Comparison of ENCODE assay signal across 8 cellular contexts in the genomic region with DNA sequence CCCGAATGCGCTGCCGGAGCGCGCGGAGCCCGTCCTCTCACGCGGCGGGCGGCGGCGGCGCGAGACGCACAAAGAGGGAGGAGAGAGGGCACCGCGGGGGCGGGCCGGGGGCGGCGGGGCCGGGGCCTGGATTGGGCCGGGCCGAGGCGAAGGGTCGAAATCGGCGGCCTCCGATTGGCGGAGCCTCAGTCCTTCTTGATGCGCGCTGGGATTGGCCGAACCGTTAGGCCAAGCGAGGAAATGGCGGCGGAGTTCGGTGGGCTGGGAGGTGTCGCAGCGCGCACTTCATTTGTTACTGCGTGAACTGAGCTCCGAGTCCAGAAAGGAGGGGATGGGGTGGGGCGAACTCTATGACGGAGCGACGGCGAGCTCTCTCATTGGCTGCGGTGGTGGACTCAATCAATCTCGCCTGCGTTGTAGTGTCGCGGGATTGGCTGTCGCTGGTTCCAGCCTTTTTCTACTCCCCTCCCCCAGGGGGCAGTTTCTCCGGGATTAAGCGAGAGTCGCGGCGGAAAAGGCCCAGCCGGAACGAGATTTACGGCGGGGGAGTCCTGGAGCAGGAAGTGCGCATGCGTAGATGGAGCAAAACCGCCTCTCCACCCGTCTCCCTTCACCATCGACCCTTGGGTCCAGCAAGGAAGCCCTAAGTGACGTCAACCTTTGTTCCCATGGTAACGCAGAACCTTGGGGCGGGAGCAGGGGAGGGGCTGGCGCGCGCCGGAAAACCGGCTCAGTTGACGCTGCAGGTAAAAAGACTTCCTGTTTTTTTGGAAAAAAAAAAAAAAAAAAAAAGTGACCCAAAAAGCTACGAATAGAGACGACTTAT. TPM values are rescaled to one million over a fixed set of nuclear protein-coding genes. Genes with fewer than 3 reads are reported as not detected.
DNase-seq lines count a peak whose midpoint lies in the region; ATAC-seq and TF ChIP-seq lines count a peak whose summit lies in the region.

A gene with protein sequence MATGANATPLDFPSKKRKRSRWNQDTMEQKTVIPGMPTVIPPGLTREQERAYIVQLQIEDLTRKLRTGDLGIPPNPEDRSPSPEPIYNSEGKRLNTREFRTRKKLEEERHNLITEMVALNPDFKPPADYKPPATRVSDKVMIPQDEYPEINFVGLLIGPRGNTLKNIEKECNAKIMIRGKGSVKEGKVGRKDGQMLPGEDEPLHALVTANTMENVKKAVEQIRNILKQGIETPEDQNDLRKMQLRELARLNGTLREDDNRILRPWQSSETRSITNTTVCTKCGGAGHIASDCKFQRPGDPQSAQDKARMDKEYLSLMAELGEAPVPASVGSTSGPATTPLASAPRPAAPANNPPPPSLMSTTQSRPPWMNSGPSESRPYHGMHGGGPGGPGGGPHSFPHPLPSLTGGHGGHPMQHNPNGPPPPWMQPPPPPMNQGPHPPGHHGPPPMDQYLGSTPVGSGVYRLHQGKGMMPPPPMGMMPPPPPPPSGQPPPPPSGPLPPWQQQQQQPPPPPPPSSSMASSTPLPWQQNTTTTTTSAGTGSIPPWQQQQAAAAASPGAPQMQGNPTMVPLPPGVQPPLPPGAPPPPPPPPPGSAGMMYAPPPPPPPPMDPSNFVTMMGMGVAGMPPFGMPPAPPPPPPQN (minus strand): TSS at position 70 of the 826 bp plus-strand sequence. CDS start 150 bp downstream, outside the sequence.

- DNase-seq in DMS79 (lab: John Stamatoyannopoulos, UW), result peak; percentile 100
- peak; percentile 99 to 100 (median 99) for DNase-seq in Peyer's patch
- DNase-seq in activated T-cell treated with anti-CD3 and anti-CD28 coated beads, Interleukin-2, amount 50 U/mL, for 48 hours, result peak; percentile 99
- DNase-seq in esophagus muscularis mucosa (ENCODE audit: extremely low spot score), result peak; percentile 100
- DNase-seq in stimulated activated CD8-positive, alpha-beta memory T cell treated with anti-CD3 and anti-CD28 coated beads, Interleukin-7, amount 100 ng/mL, for 4 hours (ENCODE audit: low read depth in 2 of 2), result peak; percentile 98 to 99

- H3K4me3 ChIP-seq in KMS-11 (IDR thresholded peaks at IDR 0.05; ENCODE audit: insufficient read depth, low read depth, low read length), result peak within 1 kb of the TSS; percentile 46
- H3K4me3 ChIP-seq in Peyer's patch, result peak within 1 kb of the TSS; percentile 74 to 99 (median 98)
- H3K4me3 ChIP-seq in esophagus muscularis mucosa, result peak within 1 kb of the TSS; percentile 90 to 99 (median 96)
- peak within 1 kb of the TSS; percentile 80 to 96 for H3K4me3 ChIP-seq in muscle layer of duodenum (ENCODE audit: low read depth in 1 of 2, low read length in 2 of 2)

- peaks cover 37% of the 10 kb centered on the region for H4K20me1 ChIP-seq in KMS-11 (ENCODE audit: insufficient read depth)

- H3K36me3 ChIP-seq in KMS-11 (ENCODE audit: insufficient read depth) (peaks cover 23% of the 10 kb centered on the region; the same call in 1 of the 2 replicates), Peyer's patch (peaks cover 0 to 30% (median 0%) of the 10 kb centered on the region in 3 donors), esophagus muscularis mucosa (peaks cover 27 to 34% (median 31%) of the 10 kb centered on the region in 4 donors), muscle layer of duodenum (ENCODE audit: control insufficient read depth in 1 of 2, insufficient read depth in 2 of 2, low read length in 2 of 2) (peaks cover 17 to 28% of the 10 kb centered on the region in 2 donors)

- H3K9me3 ChIP-seq in Peyer's patch, result no peaks in the 10 kb centered on the region
- no peaks in the 10 kb centered on the region for H3K9me3 ChIP-seq in esophagus muscularis mucosa
- H3K9me3 ChIP-seq in muscle layer of duodenum (ENCODE audit: control insufficient read depth in 1 of 2, low read length in 2 of 2), result no peaks in the 10 kb centered on the region

- TF ChIP-seq EP300 in esophagus muscularis mucosa (IDR thresholded peaks at IDR 0.05), result no peak

- H3K79me2 ChIP-seq in KMS-11 (ENCODE audit: insufficient read depth, low read depth), result peaks cover 39% of the 10 kb centered on the region

- H3K4me1 ChIP-seq in KMS-11 (ENCODE audit: low read depth, poor library complexity, severe bottlenecking) (peaks cover 42% of the 10 kb centered on the region), Peyer's patch (peaks cover 0 to 25% (median 18%) of the 10 kb centered on the region in 4 donors), esophagus muscularis mucosa (peaks cover 42 to 45% (median 44%) of the 10 kb centered on the region in 4 donors), muscle layer of duodenum (ENCODE audit: control insufficient read depth in 1 of 2, insufficient read depth in 2 of 2, low read length in 2 of 2) (peaks cover 13 to 34% of the 10 kb centered on the region in 2 donors)

- peak within 1 kb of the TSS; percentile 87 for H3K4me2 ChIP-seq in KMS-11

- no peak for TF ChIP-seq CTCF in KMS-11 (conservative IDR thresholded peaks at IDR 0.05; ENCODE audit: low read depth, low read length)
- peak in 5 of 6 experiments; percentile 6 to 40 (median 35) for TF ChIP-seq CTCF in Peyer's patch (IDR thresholded peaks at IDR 0.05)
- TF ChIP-seq CTCF in esophagus muscularis mucosa (IDR thresholded peaks at IDR 0.05), result peak in 1 of 3 experiments; percentile 6

- H2AFZ ChIP-seq in KMS-11 (ENCODE audit: low read depth), result peak within 1 kb of the TSS; percentile 68

- WGBS in esophagus muscularis mucosa, result under 1% methylated on average over 56 of the region's 80 CpGs

- H3K27me3 ChIP-seq in KMS-11 (ENCODE audit: insufficient read depth, low read depth), result no peaks in the 10 kb centered on the region; the same call in 1 of the 2 replicates
- no peaks in the 10 kb centered on the region for H3K27me3 ChIP-seq in Peyer's patch
- H3K27me3 ChIP-seq in esophagus muscularis mucosa, result no peaks in the 10 kb centered on the region
- H3K27me3 ChIP-seq in muscle layer of duodenum (ENCODE audit: low read depth, low read length), result no peaks in the 10 kb centered on the region

- H3K9ac ChIP-seq in KMS-11, result peak within 1 kb of the TSS; percentile 88

- TF ChIP-seq POLR2A in Peyer's patch (IDR thresholded peaks at IDR 0.05), result peak; percentile 90 to 99
- peak; percentile 65 for TF ChIP-seq POLR2A in esophagus muscularis mucosa (IDR thresholded peaks at IDR 0.05; ENCODE audit: low read depth)

- ATAC-seq in GM21737 (IDR thresholded peaks at IDR 0.05; ENCODE audit: unreplicated experiment), result peak; percentile 70

- H3K27ac ChIP-seq in KMS-11, result peak within 1 kb of the TSS; percentile 94
- H3K27ac ChIP-seq in Peyer's patch, result peak within 1 kb of the TSS; percentile 98 to 100 (median 100)
- peak within 1 kb of the TSS; percentile 99 to 100 (median 100) for H3K27ac ChIP-seq in esophagus muscularis mucosa (replicated peaks in 1 of 4)
- peak within 1 kb of the TSS; percentile 93 for H3K27ac ChIP-seq in muscle layer of duodenum (ENCODE audit: low read length)

- intact Hi-C loops in esophagus muscularis mucosa (cut with DNase I), result loop anchor here (5.0 kb wide), 1 partner anchor 36 kb away; a partner anchor contains a TSS

RNA-seq across cellular contexts. Expression of the gene that starts here (rescaled TPM):
- total RNA-seq in Peyer's patch (100 to 1,000 TPM; 247 to 621 (median 392) TPM), esophagus muscularis mucosa (100 to 1,000 TPM; 199 to 285 (median 234) TPM)

Comparison
In these comparisons a context has a peak if more than half of its experiments do, and no peak if none do; other contexts are left out.
1. Peak in every context shown above with its lines: DNase-seq, ATAC-seq, H3K4me3 ChIP-seq and H3K27ac ChIP-seq.
2. H3K4me3 ChIP-seq: peak in every context shown above with its lines; median percentile 98 in Peyer's patch; 96 in esophagus muscularis mucosa; 88 in muscle layer of duodenum; 46 in KMS-11.